Comparison of ENCODE assay signal across 8 cellular contexts in genomic region chr19:925087-925911, GRCh38. TPM values are rescaled to one million over a fixed set of nuclear protein-coding genes. Genes with fewer than 3 reads are reported as not detected.
A peak's percentile ranks its signal among the peaks of the same experiment; 100 is the strongest.
DNase-seq lines count a peak whose midpoint lies in the region; ATAC-seq and TF ChIP-seq lines count a peak whose summit lies in the region.

No MANE protein-coding gene starts in this region.

- no peaks in the 10 kb centered on the region for H3K79me2 ChIP-seq in SU-DHL-6 (ENCODE audit: insufficient read depth, low read length)
- no peaks in the 10 kb centered on the region for H3K79me2 ChIP-seq in parathyroid adenoma

- H3K27me3 ChIP-seq in SU-DHL-6 (ENCODE audit: low read length) (no peaks in the 10 kb centered on the region), adipocyte (replicated peaks; ENCODE audit: control insufficient read depth, insufficient read depth, low read length) (no peaks in the 10 kb centered on the region), heart left ventricle (peaks cover 7 to 13% (median 12%) of the 10 kb centered on the region in 9 donors), parathyroid adenoma (ENCODE audit: control insufficient read depth, insufficient read depth, low read length) (no peaks in the 10 kb centered on the region)

- H4K20me1 ChIP-seq in SU-DHL-6 (ENCODE audit: low read depth, low read length), result no peaks in the 10 kb centered on the region

- no peaks in the 10 kb centered on the region for H3K36me3 ChIP-seq in SU-DHL-6 (ENCODE audit: low read length)
- H3K36me3 ChIP-seq in adipocyte (ENCODE audit: control insufficient read depth, insufficient read depth, low read length, severe bottlenecking), result peaks cover 4% of the 10 kb centered on the region
- peaks cover 0 to 9% (median 0%) of the 10 kb centered on the region in 9 donors for H3K36me3 ChIP-seq in heart left ventricle
- no peaks in the 10 kb centered on the region for H3K36me3 ChIP-seq in parathyroid adenoma (ENCODE audit: control insufficient read depth, insufficient read depth, low read length)

- H3K9ac ChIP-seq in SU-DHL-6 (ENCODE audit: low read length), result peak overlapping the region; percentile 60
- H3K9ac ChIP-seq in adipocyte (ENCODE audit: low read length), result peak overlapping the region; percentile 90
- H3K9ac ChIP-seq in parathyroid adenoma, result no peak overlapping the region

- TF ChIP-seq POLR2A in heart left ventricle (IDR thresholded peaks at IDR 0.05), result no peak

- intact Hi-C loops in heart left ventricle (cut with DNase I), result loop anchor here in 4 of 10 donors (1.0 to 10.0 kb wide), 5 partner anchors 57 to 320 kb away; partner anchors contain the start of genes ATP5F1D (in 1 of the 4), MIDN (in 1 of the 4) and WDR18 (in 1 of the 4)

- peak; percentile 95 for DNase-seq in GM12865 (ENCODE audit: low read depth)
- DNase-seq in NCI-H1048 (lab: John Stamatoyannopoulos, UW), result peak; percentile 62
- peak; percentile 91 for DNase-seq in adipocyte (ENCODE audit: low read depth)
- DNase-seq in heart left ventricle, result peak; percentile 77 to 91 (median 83)

- WGBS in heart left ventricle, 4 donors, result 0 to 1% (median 1%) methylated on average over 42 to 81 of the region's 81 CpGs

- ATAC-seq in HG02623 (IDR thresholded peaks at IDR 0.05; ENCODE audit: unreplicated experiment) (peak; percentile 45), heart left ventricle (peak; percentile 25 to 83 (median 80)), HG03025 (IDR thresholded peaks at IDR 0.05; ENCODE audit: low FRiP score, unreplicated experiment) (no peak)

- H3K27ac ChIP-seq in SU-DHL-6 (ENCODE audit: low read depth, low read length) (0 out of 2 replicates have a peak overlapping the region, but pooled peaks have one; percentile 41), heart left ventricle (peak overlapping the region in 11 of 12 donors; percentile 53 to 93 (median 81)), parathyroid adenoma (peak overlapping the region; percentile 59)

- H3K4me2 ChIP-seq in SU-DHL-6 (ENCODE audit: low read depth, low read length, poor library complexity, severe bottlenecking) (peak overlapping the region; percentile 94), parathyroid adenoma (ENCODE audit: low read length) (peak overlapping the region; percentile 97)

- peaks cover 19% of the 10 kb centered on the region for H3K4me1 ChIP-seq in adipocyte (ENCODE audit: control insufficient read depth, insufficient read depth, low read length)
- peaks cover 0 to 42% (median 18%) of the 10 kb centered on the region in 12 donors for H3K4me1 ChIP-seq in heart left ventricle
- H3K4me1 ChIP-seq in parathyroid adenoma, result peaks cover 6% of the 10 kb centered on the region

- TF ChIP-seq CTCF in GM12865 (IDR thresholded peaks at IDR 0.05; ENCODE audit: insufficient read depth, low read depth, low read length, missing control alignments) (no peak), SU-DHL-6 (IDR thresholded peaks at IDR 0.05; ENCODE audit: insufficient read depth, low read length, poor library complexity, severe bottlenecking) (no peak), heart left ventricle (IDR thresholded peaks at IDR 0.05) (peak in 1 of 12 donors; percentile 13), parathyroid adenoma (IDR thresholded peaks at IDR 0.05) (peak; percentile 18)

- H3K9me3 ChIP-seq in SU-DHL-6 (ENCODE audit: insufficient read depth, low read length), result no peaks in the 10 kb centered on the region
- H3K9me3 ChIP-seq in adipocyte (ENCODE audit: control insufficient read depth, low read length), result no peaks in the 10 kb centered on the region
- H3K9me3 ChIP-seq in heart left ventricle, result no peaks in the 10 kb centered on the region
- H3K9me3 ChIP-seq in parathyroid adenoma (ENCODE audit: control insufficient read depth, low read length), result no peaks in the 10 kb centered on the region

- peak overlapping the region; percentile 87 for H3K4me3 ChIP-seq in GM12865 (ENCODE audit: low read depth, low read length)
- H3K4me3 ChIP-seq in SU-DHL-6 (ENCODE audit: insufficient read depth, low read length, poor library complexity, severe bottlenecking), result peak overlapping the region; percentile 61
- peak overlapping the region; percentile 88 for H3K4me3 ChIP-seq in adipocyte (ENCODE audit: low read length)
- peak overlapping the region; percentile 54 to 96 (median 86) for H3K4me3 ChIP-seq in heart left ventricle
- peak overlapping the region; percentile 89 for H3K4me3 ChIP-seq in parathyroid adenoma (ENCODE audit: low read depth, low read length)

- H3K9me2 ChIP-seq in SU-DHL-6 (replicated peaks; ENCODE audit: insufficient read depth, low read length), result no peaks in the 10 kb centered on the region

- H2AFZ ChIP-seq in SU-DHL-6 (ENCODE audit: low read depth, low read length, severe bottlenecking) (peak overlapping the region; percentile 80), parathyroid adenoma (peak overlapping the region; percentile 78)

- peaks cover 4% of the 10 kb centered on the region; the same call in 1 of the 2 replicates for H3F3A ChIP-seq in SU-DHL-6 (ENCODE audit: insufficient read depth)

RNA-seq across cellular contexts. Expression of gene ARID3A, which starts 0.5 kb away (rescaled TPM):
- 10 to 100 TPM in 1 of 9 donors, 1 to 10 TPM in 8; 1.9 to 15.7 (median 5.8) TPM for total RNA-seq in heart left ventricle
- 1 to 10 TPM; 3.9 to 5.9 TPM for polyA plus RNA-seq in heart left ventricle

RNA-seq across cellular contexts. Expression of gene KISS1R, which starts 8.2 kb away (rescaled TPM):
- total RNA-seq in heart left ventricle, result not detected
- not detected for polyA plus RNA-seq in heart left ventricle

RNA-seq across cellular contexts. Expression of gene R3HDM4, which starts 12.3 kb away (rescaled TPM):
- 10 to 100 TPM; 17.1 to 35.5 (median 23.8) TPM for total RNA-seq in heart left ventricle
- polyA plus RNA-seq in heart left ventricle, result 10 to 100 TPM; 30.4 to 47.1 TPM

RNA-seq across cellular contexts. Expression of gene RNU6-9, which starts 32.0 kb away (rescaled TPM):
- total RNA-seq in heart left ventricle, result not detected
- polyA plus RNA-seq in heart left ventricle, result not detected

RNA-seq across cellular contexts. Expression of gene MED16, which starts 32.3 kb away (rescaled TPM):
- 10 to 100 TPM; 17.5 to 41.9 (median 28.5) TPM for total RNA-seq in heart left ventricle
- polyA plus RNA-seq in heart left ventricle, result 10 to 100 TPM; 19.8 to 25.6 TPM
